ENCODE assay signal across 9 cellular contexts in the genomic region with DNA sequence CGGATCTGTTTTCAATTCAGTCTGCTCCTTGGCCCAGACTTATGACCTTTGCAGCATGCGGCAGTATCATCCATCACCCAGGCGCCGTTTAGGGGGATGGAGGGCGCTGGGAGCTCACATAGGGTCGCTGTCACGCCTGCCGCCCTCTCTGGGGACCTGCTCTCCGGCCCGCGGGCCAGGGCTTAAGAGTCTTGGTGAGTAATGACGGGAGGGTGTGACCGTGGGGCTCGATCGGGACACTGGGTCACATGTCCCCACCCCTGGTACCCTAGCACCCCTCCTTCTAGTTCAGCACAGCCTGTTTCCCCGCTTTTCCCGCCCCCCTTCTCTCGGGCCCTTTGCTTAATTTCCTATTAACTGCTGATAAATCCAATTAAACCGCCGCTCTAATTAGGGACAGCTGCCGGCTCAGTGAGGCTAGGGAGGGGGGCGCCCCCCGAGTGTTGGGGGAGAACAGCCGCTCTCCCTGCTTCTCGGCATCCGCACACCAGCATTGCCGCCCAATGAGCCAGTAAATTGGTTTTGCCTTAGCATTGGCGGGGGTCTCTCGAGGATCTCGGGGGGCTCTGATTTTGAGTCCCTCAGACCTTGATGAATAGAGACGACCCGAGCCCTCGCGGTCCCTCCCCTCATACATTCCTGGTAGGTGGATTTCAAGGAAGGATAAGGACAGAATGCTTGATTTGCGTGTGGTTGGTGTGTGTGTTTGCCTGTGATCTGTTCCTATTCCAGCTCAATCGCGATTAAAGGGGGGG. TPM values are rescaled to one million over a fixed set of nuclear protein-coding genes. Genes with fewer than 3 reads are reported as not detected.
A peak's percentile ranks its signal among the peaks of the same experiment; 100 is the strongest.
DNase-seq lines count a peak whose midpoint lies in the region; ATAC-seq and TF ChIP-seq lines count a peak whose summit lies in the region.
"Had no signal": no experiment of that assay in that cellular context is flagged by ENCODE, and none has a peak within 500 bp of the region (broad histone marks: within the 10 kb centered on the region; RNA-seq: fewer than 3 reads in every experiment).

No MANE protein-coding gene starts in this region.

- H3K27me3 Mint-ChIP-seq in activated T-cell treated with anti-CD3 and anti-CD28 coated beads, Interleukin-2, amount 50 U/mL, for 24 hours, result peaks cover 69% of the 10 kb centered on the region

- H3K9me3 Mint-ChIP-seq in activated T-cell treated with anti-CD3 and anti-CD28 coated beads, Interleukin-2, amount 50 U/mL, for 24 hours, result no peaks in the 10 kb centered on the region

- peak overlapping the region; percentile 99 for H3K4me2 ChIP-seq in OCI-LY7 (ENCODE audit: low read length)

- peaks cover 67% of the 10 kb centered on the region for H3K4me1 Mint-ChIP-seq in activated T-cell treated with anti-CD3 and anti-CD28 coated beads, Interleukin-2, amount 50 U/mL, for 24 hours (ENCODE audit: low read depth)

- H3K4me3 Mint-ChIP-seq in activated T-cell treated with anti-CD3 and anti-CD28 coated beads, Interleukin-2, amount 50 U/mL, for 24 hours, result peak overlapping the region; percentile 84

- H4K20me1 ChIP-seq in OCI-LY7 (ENCODE audit: insufficient read depth, low read length), result no peaks in the 10 kb centered on the region

- intact Hi-C loops in OCI-LY7 (cut with micrococcal nuclease; ENCODE audit: unreplicated experiment), result loop anchor here (2.0 to 5.0 kb wide), 5 partner anchors 129 to 511 kb away; partner anchors contain the start of genes CDK4, DDIT3 and STAT6
- intact Hi-C loops in ascending aorta (cut with DNase I), result no loop called here

- H3K9me3 ChIP-seq in OCI-LY7 (ENCODE audit: low read length) (no peaks in the 10 kb centered on the region), ascending aorta (no peaks in the 10 kb centered on the region)

- no peak overlapping the region for H2AFZ ChIP-seq in OCI-LY7 (ENCODE audit: low read length)

- TF ChIP-seq CTCF in OCI-LY7 (conservative IDR thresholded peaks at IDR 0.05; ENCODE audit: low read length) (peak; percentile 28; the same call in 1 of the 2 replicates), fibroblast of pulmonary artery (IDR thresholded peaks at IDR 0.05; ENCODE audit: low read length, missing control alignments) (no peak), foreskin keratinocyte (conservative IDR thresholded peaks at IDR 0.05) (no peak), ascending aorta (IDR thresholded peaks at IDR 0.05) (no peak)

- peak overlapping the region; percentile 92 for H3K27ac ChIP-seq in OCI-LY7 (ENCODE audit: low read depth, low read length, poor library complexity, severe bottlenecking)
- H3K27ac ChIP-seq in foreskin keratinocyte, result no peak overlapping the region
- no peak overlapping the region for H3K27ac ChIP-seq in ascending aorta

- H3K4me1 ChIP-seq in OCI-LY7 (ENCODE audit: insufficient read depth, low read length, poor library complexity, severe bottlenecking) (peaks cover 49% of the 10 kb centered on the region), foreskin keratinocyte (peaks cover 24% of the 10 kb centered on the region), ascending aorta (peaks cover 31 to 52% of the 10 kb centered on the region in 2 donors)

- no peak for ATAC-seq in stimulated activated naive CD8-positive, alpha-beta T cell treated with anti-CD3 and anti-CD28 coated beads, Interleukin-15, Interleukin-2, amounts not matched to agents 100 U/mL and 50 U/mL, for 24 hours
- ATAC-seq in foreskin keratinocyte, result no peak

- no peaks in the 10 kb centered on the region for H3K9me2 ChIP-seq in OCI-LY7 (ENCODE audit: insufficient read depth, low read length)

- POLR2A ChIA-PET in OCI-LY7 (lab: Charles Lee), result interaction anchor here (0.7 to 7.3 kb wide), 5 partner anchors 8 to 236 kb away, joined by 3 to 69 read pairs (median 19); partner anchors contain the start of gene SHMT2

- H3K36me3 Mint-ChIP-seq in activated T-cell treated with anti-CD3 and anti-CD28 coated beads, Interleukin-2, amount 50 U/mL, for 24 hours (ENCODE audit: low read depth), result peaks cover 7% of the 10 kb centered on the region

- no TSS peak for BruUV-seq in OCI-LY7 (replicated peaks; lab: Mats Ljungman, UMichigan)

- H3K27me3 ChIP-seq in foreskin keratinocyte, result peaks cover 73% of the 10 kb centered on the region
- peaks cover 28% of the 10 kb centered on the region for H3K27me3 ChIP-seq in ascending aorta

- H3K27ac Mint-ChIP-seq in activated T-cell treated with anti-CD3 and anti-CD28 coated beads, Interleukin-2, amount 50 U/mL, for 24 hours, result peak overlapping the region; percentile 40

- peak; percentile 45 for DNase-seq in activated T-cell treated with anti-CD3 and anti-CD28 coated beads, Interleukin-2, amount 50 U/mL, for 24 hours
- no peak for DNase-seq in activated T-cell treated with anti-CD3 and anti-CD28 coated beads, Interleukin-2, amount 50 U/mL, for 1 hour
- peak; percentile 53 for DNase-seq in OCI-LY7 (ENCODE audit: low spot score)
- no peak for DNase-seq in fibroblast of pulmonary artery (ENCODE audit: low read depth)
- peak; percentile 35 for DNase-seq in stimulated activated naive CD8-positive, alpha-beta T cell treated with anti-CD3 and anti-CD28 coated beads, Interleukin-15, Interleukin-2, amounts not matched to agents 100 U/mL and 50 U/mL, for 24 hours
- DNase-seq in DMS114 treated with DMSO at 0.1 percent for 48 hours (lab: John Stamatoyannopoulos, UW; ENCODE audit: unreplicated experiment), result no peak
- DNase-seq in foreskin keratinocyte, result no peak
- DNase-seq in ascending aorta (ENCODE audit: low spot score in 2 of 2), result no peak

- no peaks in the 10 kb centered on the region for H3K36me3 ChIP-seq in OCI-LY7 (ENCODE audit: insufficient read depth, low read length)
- H3K36me3 ChIP-seq in ascending aorta, result no peaks in the 10 kb centered on the region

- no peaks in the 10 kb centered on the region for H3K79me2 ChIP-seq in OCI-LY7 (ENCODE audit: insufficient read depth, low read depth, low read length)

- CTCF ChIA-PET in OCI-LY7 (lab: Charles Lee; ENCODE audit: unreplicated experiment), result interaction anchor here (0.6 to 4.5 kb wide), 6 partner anchors 12 to 921 kb away, joined by 3 to 32 read pairs (median 6); partner anchors contain the start of genes INHBE and SHMT2

- H3K4me3 ChIP-seq in OCI-LY7 (ENCODE audit: low read depth, low read length, poor library complexity, severe bottlenecking) (peak overlapping the region; percentile 74), fibroblast of pulmonary artery (replicated peaks; ENCODE audit: low read depth, low read length) (peak overlapping the region; percentile 7), ascending aorta (no peak overlapping the region)

RNA-seq across cellular contexts. Expression of gene STAC3, which starts 9.3 kb away (rescaled TPM):
- total RNA-seq in OCI-LY7 (2014; rRNA removed; shearing (Covaris generic)), result 1.4 and 2.5 TPM in 2 replicates
- 6.8 and 7.7 TPM in 2 replicates for total RNA-seq in OCI-LY7 (2022)
- total RNA-seq in foreskin keratinocyte, result 0.46 and 0.48 TPM in 2 replicates
- 0.71 and 0.85 TPM in 2 replicates for polyA plus RNA-seq in foreskin keratinocyte
- total RNA-seq in ascending aorta, result not detected
- total RNA-seq: epithelial cell of proximal tubule had no signal

RNA-seq across cellular contexts. Expression of gene SHMT2, which starts 12.2 kb away (rescaled TPM):
- total RNA-seq in OCI-LY7 (2014; rRNA removed; shearing (Covaris generic)), result 394 and 400 TPM in 2 replicates
- total RNA-seq in OCI-LY7 (2022) (415 and 438 TPM in 2 replicates), foreskin keratinocyte (200 and 237 TPM in 2 replicates), ascending aorta (136 TPM)
- polyA plus RNA-seq in foreskin keratinocyte, result 188 and 221 TPM in 2 replicates

RNA-seq across cellular contexts. Expression of gene NXPH4, which starts 25.1 kb away (rescaled TPM):
- 4.7 and 5.3 TPM in 2 replicates for total RNA-seq in OCI-LY7 (2014; rRNA removed; shearing (Covaris generic))
- 9.8 and 10.5 TPM in 2 replicates for total RNA-seq in OCI-LY7 (2022)
- 1.2 and 1.3 TPM in 2 replicates for total RNA-seq in foreskin keratinocyte
- 2.9 and 3.3 TPM in 2 replicates for polyA plus RNA-seq in foreskin keratinocyte
- not detected for total RNA-seq in ascending aorta
- total RNA-seq: epithelial cell of proximal tubule had no signal

Comparison
In these comparisons a context has a peak if more than half of its experiments do, and no peak if none do; other contexts are left out.
1. DNase-seq: peak in activated T-cell treated with anti-CD3 and anti-CD28 coated beads, Interleukin-2, amount 50 U/mL, for 24 hours (single experiment), OCI-LY7 (single experiment) and stimulated activated naive CD8-positive, alpha-beta T cell treated with anti-CD3 and anti-CD28 coated beads, Interleukin-15, Interleukin-2, amounts not matched to agents 100 U/mL and 50 U/mL, for 24 hours (single experiment); none in activated T-cell treated with anti-CD3 and anti-CD28 coated beads, Interleukin-2, amount 50 U/mL, for 1 hour (single experiment), fibroblast of pulmonary artery (single experiment), DMS114 treated with DMSO at 0.1 percent for 48 hours (single experiment), foreskin keratinocyte (0 of 2) and ascending aorta (0 of 2).
2. H3K4me3 ChIP-seq: peak in OCI-LY7 (single experiment) and fibroblast of pulmonary artery (single experiment); none in ascending aorta (0 of 2).